ENCODE assay signal across 16 cellular contexts in the genomic region with DNA sequence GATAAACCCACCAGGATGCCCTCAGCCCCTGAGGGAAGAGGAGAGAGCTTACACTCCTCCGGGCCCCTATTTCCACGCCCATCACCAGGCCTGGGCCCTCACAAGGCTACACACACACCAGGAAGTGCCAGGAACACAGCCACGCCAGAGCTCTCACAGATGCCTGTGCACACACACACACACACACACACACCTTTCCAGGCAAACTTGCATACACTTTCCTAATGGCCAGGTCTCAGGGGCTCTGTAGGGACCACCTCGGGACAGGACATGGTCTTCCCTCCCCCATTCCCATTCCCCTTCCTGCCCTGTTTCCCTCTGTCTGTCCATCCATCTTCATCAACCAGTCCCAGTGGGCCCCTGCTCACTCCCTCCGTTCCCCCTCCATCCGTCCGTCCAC. TPM values are rescaled to one million over a fixed set of nuclear protein-coding genes. Genes with fewer than 3 reads are reported as not detected.
DNase-seq lines count a peak whose midpoint lies in the region; ATAC-seq, FAIRE-seq and TF ChIP-seq lines count a peak whose summit lies in the region.
"Had no signal": no experiment of that assay in that cellular context is flagged by ENCODE, and none has a peak within 500 bp of the region (broad histone marks: within the 10 kb centered on the region; RNA-seq: fewer than 3 reads in every experiment).

No MANE protein-coding gene starts in this region.

- H2BK12ac ChIP-seq in H9 (ENCODE audit: insufficient read length, low read depth, low read length): no peak overlapping the region

- H3K14ac ChIP-seq in H9 (ENCODE audit: insufficient read depth, low read length): no peak overlapping the region

- no peak overlapping the region for H3T11ph ChIP-seq in H9 (ENCODE audit: low read length)

- FAIRE-seq in astrocyte (lab: Jason Lieb, UNC) (no peak), RCC 7860 (lab: Jason Lieb, UNC) (no peak)

- H3K36me3 ChIP-seq in CD4-positive, CD25-positive, alpha-beta regulatory T cell (ENCODE audit: control insufficient read depth, insufficient read depth, low read length): no peaks in the 10 kb centered on the region
- H3K36me3 ChIP-seq in astrocyte (ENCODE audit: insufficient read depth, low read length): no peaks in the 10 kb centered on the region
- H3K36me3 ChIP-seq: heart left ventricle, spleen had no signal

- ATAC-seq in CD4-positive, CD25-positive, alpha-beta regulatory T cell (ENCODE audit: low read depth in 2 of 2): no peak
- ATAC-seq in naive B cell (ENCODE audit: low read depth in 2 of 2) (no peak), GM18519 (IDR thresholded peaks at IDR 0.05; ENCODE audit: low FRiP score, unreplicated experiment) (no peak)
- ATAC-seq: GM23338 had no signal

- no peak for DNase-seq in CD4-positive, CD25-positive, alpha-beta regulatory T cell
- no peak for DNase-seq in H9
- no peak for DNase-seq in astrocyte (ENCODE audit: low read depth)
- no peak for DNase-seq in naive B cell
- DNase-seq in activated effector memory CD4-positive, alpha-beta T cell treated with Interleukin-2 at 50 U/mL for 16 hours: no peak
- DNase-seq in mucosa of gallbladder (ENCODE audit: low spot score): no peak
- DNase-seq in RCC 7860 (ENCODE audit: low spot score): no peak
- DNase-seq: activated naive CD4-positive, alpha-beta T cell; Karpas-422; NCI-H524 treated with DMSO at 0.1 percent for 48 hours; nucleus accumbens; spleen had no signal

- H3K4me1 Mint-ChIP-seq in CD4-positive, CD25-positive, alpha-beta regulatory T cell: peaks cover 5 to 77% (median 46%) of the 10 kb centered on the region in 4 donors
- peaks cover 47 to 57% of the 10 kb centered on the region in 2 experiments for H3K4me1 Mint-ChIP-seq in H9
- peaks cover 32% of the 10 kb centered on the region for H3K4me1 Mint-ChIP-seq in astrocyte (ENCODE audit: low read depth, unreplicated experiment)
- peaks cover 30 to 56% (median 30%) of the 10 kb centered on the region in 3 donors for H3K4me1 Mint-ChIP-seq in naive B cell

- H3K27me3 Mint-ChIP-seq in CD4-positive, CD25-positive, alpha-beta regulatory T cell: peaks cover 4% of the 10 kb centered on the region
- H3K27me3 Mint-ChIP-seq in H9 (ENCODE audit: low read depth) (peaks cover 10% of the 10 kb centered on the region), astrocyte (ENCODE audit: low read depth, unreplicated experiment) (peaks cover 8% of the 10 kb centered on the region), naive B cell (peaks cover 0 to 5% (median 3%) of the 10 kb centered on the region in 3 donors)

- no peak overlapping the region for H4K91ac ChIP-seq in H9 (ENCODE audit: insufficient read length, low read depth, low read length)

- H4K5ac ChIP-seq in H9 (ENCODE audit: insufficient read length, low read depth, low read length): no peak overlapping the region

- H3K79me1 ChIP-seq in H9 (ENCODE audit: insufficient read depth, low read depth, low read length, poor library complexity, severe bottlenecking): no peaks in the 10 kb centered on the region

- peak overlapping the region in 3 of 4 donors; percentile 52 to 76 (median 71) for H3K4me3 Mint-ChIP-seq in CD4-positive, CD25-positive, alpha-beta regulatory T cell
- peak overlapping the region; percentile 33 to 34; a peak in 2 of 5 replicates for H3K4me3 Mint-ChIP-seq in H9
- H3K4me3 Mint-ChIP-seq in astrocyte (ENCODE audit: unreplicated experiment): peak overlapping the region; percentile 50
- peak overlapping the region in 3 of 8 donors; percentile 21 to 50 (median 31) for H3K4me3 Mint-ChIP-seq in naive B cell

- peaks cover 42% of the 10 kb centered on the region for H3K4me1 ChIP-seq in CD4-positive, CD25-positive, alpha-beta regulatory T cell (ENCODE audit: control insufficient read depth, insufficient read depth, low read length, poor library complexity, severe bottlenecking)
- H3K4me1 ChIP-seq in H9 (ENCODE audit: insufficient read depth, low read length): peaks cover 11% of the 10 kb centered on the region
- peaks cover 26% of the 10 kb centered on the region for H3K4me1 ChIP-seq in astrocyte (ENCODE audit: insufficient read depth, low read length)

- H3K4ac ChIP-seq in H9 (ENCODE audit: low read depth, low read length): no peak overlapping the region

- H2AFZ ChIP-seq in H9 (ENCODE audit: low read length) (no peak overlapping the region), astrocyte (ENCODE audit: low read depth, low read length) (no peak overlapping the region)
- H2AFZ ChIP-seq: GM23338 had no signal

- H3K9ac ChIP-seq in H9 (ENCODE audit: extremely low read depth, insufficient read length, low read length) (no peak overlapping the region), astrocyte (ENCODE audit: low read length) (peak overlapping the region; percentile 10)

- no peaks in the 10 kb centered on the region for H3K9me3 Mint-ChIP-seq in CD4-positive, CD25-positive, alpha-beta regulatory T cell
- H3K9me3 Mint-ChIP-seq in H9: no peaks in the 10 kb centered on the region
- H3K9me3 Mint-ChIP-seq in astrocyte (ENCODE audit: unreplicated experiment): no peaks in the 10 kb centered on the region
- peaks cover 0 to 1% (median 0%) of the 10 kb centered on the region in 7 donors for H3K9me3 Mint-ChIP-seq in naive B cell
- H3K9me3 Mint-ChIP-seq: GM23338 had no signal

- no CpG with 5 or more reads among the region's 7 CpGs for WGBS in H9 (ENCODE audit: extremely low coverage, insufficient read length, low lambda C conversion rate)

- no peak overlapping the region for H3K18ac ChIP-seq in H9 (ENCODE audit: insufficient read length, low read depth, low read length)

- H3K23ac ChIP-seq in H9 (ENCODE audit: insufficient read length, low read depth, low read length): no peak overlapping the region

- no peak overlapping the region for H2BK15ac ChIP-seq in H9 (ENCODE audit: low read depth, low read length)

- no peak overlapping the region for H2BK120ac ChIP-seq in H9 (ENCODE audit: low read depth, low read length, poor library complexity, severe bottlenecking)

- H3K4me3 ChIP-seq in CD4-positive, CD25-positive, alpha-beta regulatory T cell (ENCODE audit: low read depth, low read length): no peak overlapping the region
- no peak overlapping the region for H3K4me3 ChIP-seq in astrocyte (ENCODE audit: insufficient read depth, low read depth, low read length)
- H3K4me3 ChIP-seq: GM23338, heart left ventricle, spleen had no signal

- no peaks in the 10 kb centered on the region for H3K27me3 ChIP-seq in CD4-positive, CD25-positive, alpha-beta regulatory T cell (ENCODE audit: control insufficient read depth, insufficient read depth, low read length)
- H3K27me3 ChIP-seq in H9 (ENCODE audit: insufficient read depth, low read length) (no peaks in the 10 kb centered on the region; the same call in 1 of the 2 replicates), astrocyte (ENCODE audit: insufficient read depth, low read length) (no peaks in the 10 kb centered on the region)

- no peak overlapping the region for H2BK5ac ChIP-seq in H9 (ENCODE audit: insufficient read length, low read length)

- no peak overlapping the region for H3K56ac ChIP-seq in H9 (ENCODE audit: insufficient read length, low read depth, low read length)

- no peak overlapping the region for H2BK20ac ChIP-seq in H9 (ENCODE audit: low read depth, low read length, poor library complexity, severe bottlenecking)

- no peak for TF ChIP-seq CTCF in H9 (conservative IDR thresholded peaks at IDR 0.05)
- TF ChIP-seq CTCF in astrocyte (IDR thresholded peaks at IDR 0.05; ENCODE audit: insufficient read depth, low read depth, low read length): no peak

- H3K79me2 ChIP-seq in H9 (ENCODE audit: insufficient read depth, low read length) (no peaks in the 10 kb centered on the region), astrocyte (ENCODE audit: insufficient read depth, low read length) (no peaks in the 10 kb centered on the region)

- H3K27ac ChIP-seq in CD4-positive, CD25-positive, alpha-beta regulatory T cell (ENCODE audit: insufficient read depth, low read length, poor library complexity, severe bottlenecking): no peak overlapping the region
- H3K27ac ChIP-seq in H9 (ENCODE audit: insufficient read length, low read depth, low read length) (no peak overlapping the region), astrocyte (ENCODE audit: low read depth, low read length) (no peak overlapping the region)
- H3K27ac ChIP-seq: spleen had no signal

- H3K9me3 ChIP-seq in CD4-positive, CD25-positive, alpha-beta regulatory T cell (ENCODE audit: control insufficient read depth in 2 of 2, low read length in 2 of 2): no peaks in the 10 kb centered on the region
- H3K9me3 ChIP-seq in H9 (ENCODE audit: control insufficient read depth, low read depth, low read length): no peaks in the 10 kb centered on the region
- H3K9me3 ChIP-seq in astrocyte (ENCODE audit: insufficient read depth, low read depth, low read length): no peaks in the 10 kb centered on the region
- H3K9me3 ChIP-seq: heart left ventricle, spleen had no signal

- H3K23me2 ChIP-seq in H9 (ENCODE audit: insufficient read length, low read depth, low read length, poor library complexity, severe bottlenecking): no peaks in the 10 kb centered on the region

- H3K36me3 Mint-ChIP-seq in CD4-positive, CD25-positive, alpha-beta regulatory T cell: no peaks in the 10 kb centered on the region
- H3K36me3 Mint-ChIP-seq in H9 (ENCODE audit: insufficient read depth in 1 of 3, low read depth in 3 of 3): no peaks in the 10 kb centered on the region
- H3K36me3 Mint-ChIP-seq in astrocyte (ENCODE audit: low read depth, unreplicated experiment): peaks cover 3% of the 10 kb centered on the region
- no peaks in the 10 kb centered on the region for H3K36me3 Mint-ChIP-seq in naive B cell

- no peak overlapping the region for H4K8ac ChIP-seq in H9 (replicated peaks; ENCODE audit: insufficient read length, low read depth, low read length)

- H3K4me2 ChIP-seq in H9 (ENCODE audit: insufficient read depth, insufficient read length, low read length): no peak overlapping the region
- H3K4me2 ChIP-seq in astrocyte (ENCODE audit: low read length): no peak overlapping the region
- H3K4me2 ChIP-seq: GM23338 had no signal

- no peak overlapping the region for H2AK5ac ChIP-seq in H9 (ENCODE audit: insufficient read length, low read length)

- H4K20me1 ChIP-seq in H9 (ENCODE audit: control insufficient read depth, insufficient read depth, insufficient read length) (no peaks in the 10 kb centered on the region), astrocyte (ENCODE audit: insufficient read depth, low read length) (no peaks in the 10 kb centered on the region)

- peak overlapping the region in 2 of 3 donors; percentile 87 to 89 for H3K27ac Mint-ChIP-seq in CD4-positive, CD25-positive, alpha-beta regulatory T cell
- H3K27ac Mint-ChIP-seq in H9: peak overlapping the region in 1 of 3 experiments; percentile 11; a peak in 2 of 7 replicates
- H3K27ac Mint-ChIP-seq in astrocyte (ENCODE audit: unreplicated experiment): no peak overlapping the region
- peak overlapping the region in 4 of 6 donors; percentile 8 to 70 (median 27) for H3K27ac Mint-ChIP-seq in naive B cell

RNA-seq across cellular contexts. Expression of gene EPHA2, which starts 9.7 kb away (rescaled TPM):
- not detected for total RNA-seq in CD4-positive, CD25-positive, alpha-beta regulatory T cell
- polyA plus RNA-seq in CD4-positive, CD25-positive, alpha-beta regulatory T cell: not detected
- total RNA-seq in H9 (2021): 32.8 and 33.1 TPM in 2 replicates
- total RNA-seq in astrocyte: 117 and 140 TPM in 2 replicates
- polyA plus RNA-seq in naive B cell (ENCODE audit: low read depth in 6 of 6): not detected
- 37.2 TPM for total RNA-seq in mucosa of gallbladder
- total RNA-seq: activated CD8-positive, alpha-beta memory T cell treated with anti-CD3 and anti-CD28 coated beads for 36 hours had no signal

RNA-seq across cellular contexts. Expression of gene ARHGEF19, which starts 46.9 kb away (rescaled TPM):
- 10.4 TPM for total RNA-seq in CD4-positive, CD25-positive, alpha-beta regulatory T cell
- polyA plus RNA-seq in CD4-positive, CD25-positive, alpha-beta regulatory T cell: 1 to 10 TPM; 5.6 to 8.5 (median 8.1) TPM
- total RNA-seq in H9 (2021): 18.5 and 21.1 TPM in 2 replicates
- total RNA-seq in astrocyte: 5.7 and 7.4 TPM in 2 replicates
- 10 to 100 TPM in 2 of 6 donors, 1 to 10 TPM in 4; 7.0 to 10.8 (median 8.1) TPM for polyA plus RNA-seq in naive B cell (ENCODE audit: low read depth in 6 of 6)
- total RNA-seq in mucosa of gallbladder: 6.4 TPM

Comparison
In these comparisons a context has a peak if more than half of its experiments do, and no peak if none do; other contexts are left out.
1. RNA of gene EPHA2, which starts 9.7 kb away (total RNA-seq): 117 to 140 TPM in astrocyte, 37.2 TPM in mucosa of gallbladder (single experiment) and 32.8 to 33.1 TPM in H9; not detected in CD4-positive, CD25-positive, alpha-beta regulatory T cell (single experiment); every median in the first group is over 10 times any median in the second.